ENCODE assay signal across 12 cellular contexts in genomic region chr14:53542692-53543091, GRCh38.
DNase-seq lines count a peak whose midpoint lies in the region; ATAC-seq, FAIRE-seq and TF ChIP-seq lines count a peak whose summit lies in the region.
"Had no signal": no experiment of that assay in that cellular context is flagged by ENCODE, and none has a peak within 500 bp of the region (broad histone marks: within the 10 kb centered on the region; RNA-seq: fewer than 3 reads in every experiment).

No MANE protein-coding gene starts in this region.

- peak; percentile 83 for FAIRE-seq in TTC549 (lab: Jason Lieb, UNC)

- H3K4me3 ChIP-seq in BE2C (ENCODE audit: low read depth, low read length), result no peak overlapping the region
- no peak overlapping the region for H3K4me3 ChIP-seq in effector memory CD4-positive, alpha-beta T cell (ENCODE audit: insufficient read depth, low read depth, low read length, poor library complexity, severe bottlenecking)

- H3K4me1 ChIP-seq in BE2C, result no peaks in the 10 kb centered on the region
- H3K4me1 ChIP-seq in effector memory CD4-positive, alpha-beta T cell (ENCODE audit: control insufficient read depth, insufficient read depth, low read length, poor library complexity, severe bottlenecking), result no peaks in the 10 kb centered on the region

- no peak for TF ChIP-seq CTCF in BE2C (IDR thresholded peaks at IDR 0.05; ENCODE audit: low read depth, low read length)

- H3K9me3 ChIP-seq in BE2C, result no peaks in the 10 kb centered on the region
- H3K9me3 ChIP-seq in effector memory CD4-positive, alpha-beta T cell (ENCODE audit: control insufficient read depth, low read length), result no peaks in the 10 kb centered on the region

- H3K27ac ChIP-seq in effector memory CD4-positive, alpha-beta T cell (ENCODE audit: insufficient read depth, low read length, poor library complexity, severe bottlenecking), result no peak overlapping the region
- H3K27ac ChIP-seq: C4-2B had no signal

- no peak for ATAC-seq in HG03378 (IDR thresholded peaks at IDR 0.05; ENCODE audit: unreplicated experiment)
- ATAC-seq in GM21360 (IDR thresholded peaks at IDR 0.05; ENCODE audit: unreplicated experiment), result no peak

- H3K36me3 ChIP-seq in BE2C, result no peaks in the 10 kb centered on the region
- H3K36me3 ChIP-seq in effector memory CD4-positive, alpha-beta T cell (ENCODE audit: control insufficient read depth, insufficient read depth, low read length), result no peaks in the 10 kb centered on the region

- H3K27me3 ChIP-seq in BE2C, result peaks cover 4% of the 10 kb centered on the region; the same call in 1 of the 2 replicates
- no peaks in the 10 kb centered on the region for H3K27me3 ChIP-seq in effector memory CD4-positive, alpha-beta T cell (replicated peaks; ENCODE audit: control insufficient read depth, insufficient read depth, low read length, poor library complexity, severe bottlenecking)

- DNase-seq in BE2C, result peak; percentile 12
- peak; percentile 54 for DNase-seq in M059J (ENCODE audit: low read depth)
- DNase-seq in kidney tubule cell (ENCODE audit: low spot score), result peak; percentile 83
- no peak for DNase-seq in effector memory CD4-positive, alpha-beta T cell
- no peak for DNase-seq in iPS-NIHi7 (ENCODE audit: extremely low spot score)
- DNase-seq: effector CD4-positive, alpha-beta T cell; Kasumi-1; kidney had no signal

Comparison
In these comparisons a context has a peak if more than half of its experiments do, and no peak if none do; other contexts are left out.
1. DNase-seq: peak in BE2C (single experiment), M059J (single experiment) and kidney tubule cell (single experiment); none in effector memory CD4-positive, alpha-beta T cell (0 of 3) and iPS-NIHi7 (single experiment).